In genomic region chr4:170788540-170789051, GRCh38 we compare ENCODE assay signal across 8 cellular contexts.
A peak's percentile ranks its signal among the peaks of the same experiment; 100 is the strongest.
DNase-seq lines count a peak whose midpoint lies in the region; TF ChIP-seq lines count a peak whose summit lies in the region.
"Not testable (repeated sequence)": the region's sequence is repeated elsewhere in the genome, so short reads cannot be mapped to it uniquely, and the experiment has no call there.

No MANE protein-coding gene starts in this region.

- not testable (repeated sequence) for H4K20me1 ChIP-seq in PC-9 (ENCODE audit: insufficient read depth); hepatocyte (ENCODE audit: insufficient read depth, poor library complexity, severe bottlenecking)

- not testable (repeated sequence) for DNase-seq in Caco-2; H7; PC-9; hepatocyte (ENCODE audit: low spot score); nephron progenitor cell; progenitor cell of endocrine pancreas (ENCODE audit: low spot score, unreplicated experiment)
- peak; percentile 4 for DNase-seq in NCI-H526 treated with DMSO at 0.1 percent for 48 hours (lab: John Stamatoyannopoulos, UW)

- H3F3A ChIP-seq in PC-9 (ENCODE audit: insufficient read depth, low read depth): not testable (repeated sequence)

- H3K4me3 Mint-ChIP-seq in Caco-2 (ENCODE audit: unreplicated experiment) (peak overlapping the region; percentile 43), nephron progenitor cell (peak overlapping the region; percentile 73), progenitor cell of endocrine pancreas (ENCODE audit: low read depth) (peak overlapping the region; percentile 71)

- not testable (repeated sequence) for H3K79me2 ChIP-seq in PC-9 (ENCODE audit: low read depth); hepatocyte

- not testable (repeated sequence) for H3K9me3 ChIP-seq in Caco-2; HUES64 (ENCODE audit: insufficient read depth, low read depth, low read length); PC-9 (ENCODE audit: insufficient read depth, low read depth); hepatocyte (ENCODE audit: low read depth)

- not testable (repeated sequence) for H3K27me3 Mint-ChIP-seq in Caco-2 (ENCODE audit: insufficient read depth, unreplicated experiment); nephron progenitor cell (ENCODE audit: low read depth, poor library complexity); progenitor cell of endocrine pancreas

- H3K4me2 ChIP-seq in PC-9 (peak overlapping the region; percentile 53; the same call in 1 of the 2 replicates), hepatocyte (peak overlapping the region; percentile 25)

- intact Hi-C loops in Caco-2 (cut with micrococcal nuclease; ENCODE audit: unreplicated experiment); PC-9 (cut with micrococcal nuclease; ENCODE audit: unreplicated experiment): not testable (repeated sequence)

- H3K4me3 ChIP-seq in Caco-2 (ENCODE audit: low read depth, low read length); hepatocyte: not testable (repeated sequence)
- H3K4me3 ChIP-seq in H7 (ENCODE audit: insufficient read depth, low read depth, low read length) (peak overlapping the region; percentile 22), HUES64 (ENCODE audit: low read length) (peak overlapping the region; percentile 42), PC-9 (peak overlapping the region; percentile 49)

- H3K4me1 Mint-ChIP-seq in Caco-2 (ENCODE audit: low read depth, unreplicated experiment); nephron progenitor cell; progenitor cell of endocrine pancreas (ENCODE audit: low read depth): not testable (repeated sequence)

- peak overlapping the region; percentile 55; the same call in 1 of the 2 replicates for H3K9ac ChIP-seq in HUES64 (ENCODE audit: low read depth, low read length)

- not testable (repeated sequence) for TF ChIP-seq CTCF in Caco-2 (IDR thresholded peaks at IDR 0.05; ENCODE audit: insufficient read depth in 1 of 2, low read depth in 1 of 2, low read length in 1 of 2, severe bottlenecking in 1 of 2, unreplicated experiment in 1 of 2); PC-9 (conservative IDR thresholded peaks at IDR 0.05); hepatocyte (IDR thresholded peaks at IDR 0.05; ENCODE audit: poor library complexity); nephron progenitor cell (IDR thresholded peaks at IDR 0.05); progenitor cell of endocrine pancreas (IDR thresholded peaks at IDR 0.05; ENCODE audit: unreplicated experiment)

- H2AFZ ChIP-seq in PC-9, hepatocyte: not testable (repeated sequence)

- POLR2A ChIA-PET in Caco-2 (lab: Charles Lee); PC-9 (lab: Charles Lee; ENCODE audit: unreplicated experiment): not testable (repeated sequence)

- not testable (repeated sequence) for H3K9me3 Mint-ChIP-seq in Caco-2 (ENCODE audit: unreplicated experiment); progenitor cell of endocrine pancreas (ENCODE audit: low read depth)
- H3K9me3 Mint-ChIP-seq in nephron progenitor cell: peaks cover 19% of the 10 kb centered on the region

- CTCF ChIA-PET in Caco-2 (lab: Charles Lee): not testable (repeated sequence)
- CTCF ChIA-PET in PC-9 (lab: Charles Lee): interaction anchor here (0.6 kb wide), 1 partner anchor 655 kb away, joined by 6 read pairs; no protein-coding TSS in a partner anchor

- H3K36me3 ChIP-seq in Caco-2 (ENCODE audit: control insufficient read depth, insufficient read depth, low read length); H7 (replicated peaks; ENCODE audit: control insufficient read depth, insufficient read depth, low read length); HUES64 (ENCODE audit: insufficient read depth, low read length); PC-9 (ENCODE audit: low read depth); hepatocyte (replicated peaks; ENCODE audit: insufficient read depth, low read depth): not testable (repeated sequence)

- H3K4me1 ChIP-seq in Caco-2; HUES64 (ENCODE audit: insufficient read depth, low read length); PC-9 (replicated peaks; ENCODE audit: insufficient read depth); hepatocyte (ENCODE audit: insufficient read depth): not testable (repeated sequence)

- H3K27ac Mint-ChIP-seq in Caco-2 (ENCODE audit: unreplicated experiment): not testable (repeated sequence)
- H3K27ac Mint-ChIP-seq in nephron progenitor cell (peak overlapping the region; percentile 78), progenitor cell of endocrine pancreas (peak overlapping the region; percentile 49)

- not testable (repeated sequence) for BruUV-seq in Caco-2 (replicated peaks; lab: Mats Ljungman, UMichigan); PC-9 (replicated peaks; lab: Mats Ljungman, UMichigan)

- H3K27ac ChIP-seq in HUES64 (ENCODE audit: low read depth, low read length); PC-9; hepatocyte: not testable (repeated sequence)

- not testable (repeated sequence) for H3K36me3 Mint-ChIP-seq in Caco-2 (ENCODE audit: insufficient read depth, unreplicated experiment); nephron progenitor cell (ENCODE audit: low read depth); progenitor cell of endocrine pancreas (ENCODE audit: insufficient read depth)

- WGBS in HUES64: 77% methylated on average over 26 of the region's 28 CpGs
- WGBS in hepatocyte (ENCODE audit: low lambda C conversion rate, missing lambda C conversion rate): 80% methylated on average over 26 of the region's 28 CpGs

- H3K27me3 ChIP-seq in Caco-2 (replicated peaks; ENCODE audit: control insufficient read depth, insufficient read depth, low read length); H7 (ENCODE audit: control insufficient read depth, insufficient read depth, low read length); HUES64 (ENCODE audit: insufficient read depth, low read length); PC-9 (ENCODE audit: insufficient read depth, low read depth); hepatocyte: not testable (repeated sequence)

- H3K9me2 ChIP-seq in PC-9 (ENCODE audit: insufficient read depth); hepatocyte (replicated peaks; ENCODE audit: insufficient read depth): not testable (repeated sequence)
